20 cellular contexts compared by ENCODE assay signal in genomic region chr21:34797926-34798595, GRCh38.
DNase-seq lines count a peak whose midpoint lies in the region; ATAC-seq and TF ChIP-seq lines count a peak whose summit lies in the region.
"Had no signal": no experiment of that assay in that cellular context is flagged by ENCODE, and none has a peak within 500 bp of the region (broad histone marks: within the 10 kb centered on the region; RNA-seq: fewer than 3 reads in every experiment).

No MANE protein-coding gene starts in this region.

- H3K27me3 ChIP-seq in HCT116 (ENCODE audit: insufficient read depth, low read length), result no peaks in the 10 kb centered on the region
- H3K27me3 ChIP-seq in adipocyte (replicated peaks; ENCODE audit: control insufficient read depth, insufficient read depth, low read length), result no peaks in the 10 kb centered on the region
- no peaks in the 10 kb centered on the region for H3K27me3 ChIP-seq in skeletal muscle tissue (ENCODE audit: control insufficient read depth in 3 of 3, insufficient read depth in 3 of 3, low read length in 3 of 3)
- H3K27me3 ChIP-seq: adrenal gland, sigmoid colon had no signal

- no peaks in the 10 kb centered on the region for H3K79me2 ChIP-seq in HCT116 (ENCODE audit: insufficient read depth, low read length)

- H3K27ac ChIP-seq in HCT116 (ENCODE audit: low read depth, low read length) (peak overlapping the region; percentile 19; the same call in 1 of the 2 replicates), skeletal muscle tissue (ENCODE audit: low read depth, low read length) (peak overlapping the region; percentile 88)
- H3K27ac ChIP-seq: adrenal gland had no signal

- no peak for TF ChIP-seq CTCF in HCT116 (IDR thresholded peaks at IDR 0.05 in 2 of 3, conservative IDR thresholded peaks at IDR 0.05 in 1 of 3; ENCODE audit: borderline replicate concordance in 1 of 3, insufficient read depth in 1 of 3, low read depth in 2 of 3, low read length in 2 of 3)

- no peak for TF ChIP-seq POLR2A in HCT116 (IDR thresholded peaks at IDR 0.05; ENCODE audit: borderline replicate concordance, extremely low read depth, insufficient read depth, insufficient read length)

- intact Hi-C loops in HCT116 (cut with micrococcal nuclease), result no loop called here

- no TSS peak for BruUV-seq in HCT116 (replicated peaks; lab: Mats Ljungman, UMichigan)

- POLR2A ChIA-PET in HCT116 (lab: Charles Lee), result interaction anchor here (1.2 to 4.1 kb wide), 3 partner anchors 10 to 89 kb away, joined by 3 to 33 read pairs (median 21); no protein-coding TSS in a partner anchor

- H4K20me1 ChIP-seq in HCT116 (ENCODE audit: insufficient read depth), result no peaks in the 10 kb centered on the region

- H3K36me3 ChIP-seq in HCT116 (ENCODE audit: control insufficient read depth in 1 of 2, insufficient read depth in 2 of 2, low read length in 2 of 2), result peaks cover 4 to 7% of the 10 kb centered on the region in 2 experiments; a peak in 3 of 4 replicates
- peaks cover 57% of the 10 kb centered on the region for H3K36me3 ChIP-seq in adipocyte (ENCODE audit: control insufficient read depth, insufficient read depth, low read length, severe bottlenecking)
- H3K36me3 ChIP-seq in skeletal muscle tissue (ENCODE audit: control insufficient read depth in 3 of 3, insufficient read depth in 3 of 3, low read length in 3 of 3), result peaks cover 3 to 18% (median 9%) of the 10 kb centered on the region in 3 donors
- H3K36me3 ChIP-seq: adrenal gland, sigmoid colon had no signal

- DNase-seq in HCT116 (ENCODE audit: low read depth, low spot score) (no peak), adipocyte (ENCODE audit: low read depth) (peak; percentile 67), kidney tubule cell (ENCODE audit: low spot score) (peak; percentile 22), AML-193 (lab: John Stamatoyannopoulos, UW) (no peak), NCI-H748 treated with DMSO at 0.1 percent for 48 hours (lab: John Stamatoyannopoulos, UW) (no peak)
- no peak for DNase-seq in effector CD8-positive, alpha-beta T cell (lab: John Stamatoyannopoulos, UW)
- DNase-seq: activated CD8-positive, alpha-beta T cell treated with anti-CD3 and anti-CD28 coated beads, Interleukin-2, amount 10 ng/mL, durations not matched to agents 7 days and 5 days; activated T-cell treated with anti-CD3 and anti-CD28 coated beads, Interleukin-2, amount 50 U/mL, for 72 hours; adrenal gland; DMS 273 treated with DMSO at 0.1 percent for 48 hours; endodermal cell; GDM1; Kasumi-1; NCI-H1105; NCI-H524 treated with DMSO at 0.1 percent for 48 hours; SHP77; sigmoid colon; T-helper 2 cell had no signal

- no peak for TF ChIP-seq RAD21 in HCT116 (IDR thresholded peaks at IDR 0.05; ENCODE audit: low read depth)

- H3K4me1 ChIP-seq in HCT116 (ENCODE audit: control insufficient read depth in 1 of 2, insufficient read depth in 2 of 2, low read length in 2 of 2), result peaks cover 76 to 85% of the 10 kb centered on the region in 2 experiments
- peaks cover 63% of the 10 kb centered on the region for H3K4me1 ChIP-seq in adipocyte (ENCODE audit: control insufficient read depth, insufficient read depth, low read length)
- peaks cover 31 to 54% (median 53%) of the 10 kb centered on the region in 3 donors for H3K4me1 ChIP-seq in skeletal muscle tissue (ENCODE audit: control insufficient read depth in 3 of 3, insufficient read depth in 3 of 3, low read length in 3 of 3)
- H3K4me1 ChIP-seq: adrenal gland had no signal

- H3K4me3 ChIP-seq in HCT116 (replicated peaks in 1 of 2; ENCODE audit: low read depth in 1 of 2, low read length in 2 of 2), result no peak overlapping the region
- H3K4me3 ChIP-seq in adipocyte (ENCODE audit: low read length), result no peak overlapping the region
- H3K4me3 ChIP-seq in skeletal muscle tissue (ENCODE audit: low read length in 3 of 3), result no peak overlapping the region
- H3K4me3 ChIP-seq: adrenal gland, GM12878, sigmoid colon had no signal

- RAD21 ChIA-PET in HCT116 (lab: Charles Lee; ENCODE audit: low non-redundant PET in 1 of 2, low total read pairs in 2 of 2, uncharacterized antibody in 2 of 2, unreplicated experiment in 2 of 2), result interaction anchor here in 1 of 2 experiments (1.5 kb wide), 1 partner anchor 10 kb away, joined by 6 read pairs; no protein-coding TSS in a partner anchor

- H3K9ac ChIP-seq in HCT116 (ENCODE audit: low read length) (no peak overlapping the region), adipocyte (ENCODE audit: low read length) (no peak overlapping the region), skeletal muscle tissue (ENCODE audit: low read depth in 1 of 3, low read length in 3 of 3) (no peak overlapping the region)

- ATAC-seq in HCT116, result no peak
- ATAC-seq: activated CD8-positive, alpha-beta T cell treated with anti-CD3 and anti-CD28 coated beads, Interleukin-2, amount 10 ng/mL, durations not matched to agents 7 days and 5 days; activated T-cell treated with anti-CD3 and anti-CD28 coated beads, Interleukin-2, amount 50 U/mL, for 72 hours; GM12878 had no signal

- CTCF ChIA-PET in HCT116 (lab: Charles Lee), result interaction anchor here (2.9 kb wide), 1 partner anchor 52 kb away, joined by 21 read pairs; no protein-coding TSS in a partner anchor

- H3K9me2 ChIP-seq in HCT116 (ENCODE audit: insufficient read depth), result no peaks in the 10 kb centered on the region

- H3K9me3 ChIP-seq in HCT116 (ENCODE audit: control insufficient read depth in 1 of 2, insufficient read depth in 1 of 2, low read depth in 1 of 2, low read length in 2 of 2) (no peaks in the 10 kb centered on the region), adipocyte (ENCODE audit: control insufficient read depth, low read length) (no peaks in the 10 kb centered on the region), skeletal muscle tissue (ENCODE audit: control insufficient read depth in 3 of 3, low read length in 3 of 3) (no peaks in the 10 kb centered on the region)
- H3K9me3 ChIP-seq: adrenal gland, sigmoid colon had no signal

- no peak overlapping the region for H2AFZ ChIP-seq in HCT116 (ENCODE audit: low read depth, low read length, poor library complexity, severe bottlenecking)

- peak overlapping the region; percentile 69 for H3K4me2 ChIP-seq in HCT116 (ENCODE audit: low read length)

TF ChIP-seq in HCT116, 20 proteins besides CTCF, POLR2A, EP300 and RAD21:
- TF ChIP-seq EZH2phosphoT487 (IDR thresholded peaks at IDR 0.05; ENCODE audit: borderline replicate concordance) (no peak), FOSL1 (IDR thresholded peaks at IDR 0.05; ENCODE audit: low read depth) (0 out of 2 replicates have a peak, but pooled peaks have one; percentile 13), JUND (IDR thresholded peaks at IDR 0.05) (no peak), ZBTB33 (IDR thresholded peaks at IDR 0.05; ENCODE audit: extremely low read depth, insufficient replicate concordance, low read length) (no peak), TCF7L2 (IDR thresholded peaks at IDR 0.05; ENCODE audit: borderline replicate concordance, extremely low read depth, insufficient read depth, insufficient read length) (no peak), CBX3 (IDR thresholded peaks at IDR 0.05; ENCODE audit: low read depth) (no peak), EZH2 (IDR thresholded peaks at IDR 0.05) (no peak), ATF3 (IDR thresholded peaks at IDR 0.05) (no peak), CEBPB (IDR thresholded peaks at IDR 0.05; ENCODE audit: low read depth) (peak; percentile 39; the same call in 1 of the 2 replicates), SP1 (IDR thresholded peaks at IDR 0.05; ENCODE audit: low read depth) (0 out of 2 replicates have a peak, but pooled peaks have one; percentile 21), YY1 (IDR thresholded peaks at IDR 0.05; ENCODE audit: extremely low read depth, insufficient replicate concordance, low read depth, low read length) (no peak), ZNF274 (IDR thresholded peaks at IDR 0.05; ENCODE audit: low read depth, low read length) (no peak), SIN3A (IDR thresholded peaks at IDR 0.05; ENCODE audit: low read depth) (no peak), ZFX (IDR thresholded peaks at IDR 0.05) (no peak), POLR2AphosphoS5 (IDR thresholded peaks at IDR 0.05; ENCODE audit: low read depth, low read length) (no peak)
- TF ChIP-seq, protein P1, sequence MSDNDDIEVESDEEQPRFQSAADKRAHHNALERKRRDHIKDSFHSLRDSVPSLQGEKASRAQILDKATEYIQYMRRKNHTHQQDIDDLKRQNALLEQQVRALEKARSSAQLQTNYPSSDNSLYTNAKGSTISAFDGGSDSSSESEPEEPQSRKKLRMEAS (IDR thresholded peaks at IDR 0.05), result no peak

Comparison
In these comparisons a context has a peak if more than half of its experiments do, and no peak if none do; other contexts are left out.
1. DNase-seq: peak in adipocyte (single experiment) and kidney tubule cell (single experiment); none in HCT116 (single experiment), AML-193 (0 of 2), effector CD8-positive, alpha-beta T cell (single experiment) and NCI-H748 treated with DMSO at 0.1 percent for 48 hours (single experiment).